ENCODE assay signal across 28 cellular contexts in the genomic region with DNA sequence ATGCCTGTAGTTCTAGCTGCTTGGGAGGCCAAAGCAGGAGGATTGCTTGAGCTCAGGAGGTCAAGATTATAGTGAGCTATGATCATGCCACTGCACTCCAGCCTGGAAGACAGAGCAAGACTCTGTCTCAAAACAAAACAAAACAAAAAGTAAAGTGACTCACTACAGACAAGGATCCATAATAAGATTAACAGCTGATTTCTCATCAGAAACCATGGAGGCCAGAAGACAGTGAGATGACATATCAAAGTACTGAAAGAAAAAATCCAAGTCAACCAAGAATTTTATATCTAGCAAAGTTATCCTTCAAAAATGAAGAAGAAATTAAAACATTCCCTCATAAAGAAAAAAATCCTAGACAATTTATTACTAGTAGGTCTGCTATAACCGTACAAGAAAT.
"Had no signal": no experiment of that assay in that cellular context is flagged by ENCODE, and none has a peak within 500 bp of the region (broad histone marks: within the 10 kb centered on the region; RNA-seq: fewer than 3 reads in every experiment).

No MANE protein-coding gene starts in this region.

- H3K36me3 ChIP-seq: brain microvascular endothelial cell, gastrocnemius medialis, heart left ventricle had no signal

- H3K36me3 Mint-ChIP-seq: activated CD4-positive, alpha-beta memory T cell treated with anti-CD3 and anti-CD28 coated beads for 36 hours had no signal

- H3K4me1 ChIP-seq: gastrocnemius medialis, heart left ventricle had no signal

- H3K4me3 Mint-ChIP-seq: activated CD4-positive, alpha-beta memory T cell treated with anti-CD3 and anti-CD28 coated beads for 36 hours; activated CD8-positive, alpha-beta memory T cell treated with anti-CD3 and anti-CD28 coated beads, Interleukin-2, amount 10 ng/mL, durations not matched to agents 7 days and 5 days; activated CD8-positive, alpha-beta T cell treated with anti-CD3 and anti-CD28 coated beads, Interleukin-2, amount 10 ng/mL, durations not matched to agents 7 days and 5 days; activated naive CD4-positive, alpha-beta T cell treated with anti-CD3 and anti-CD28 coated beads, Interleukin-2, amount 10 ng/mL, durations not matched to agents 7 days and 5 days; activated naive CD8-positive, alpha-beta T cell; activated T-helper 1 cell treated with anti-CD3 and anti-CD28 coated beads, Interleukin-12 subunit alpha, Interleukin-12 subunit beta, Interleukin-2, Interleukin-4 antibody, amounts not matched to agents 30 ng/mL and 10 ng/mL and 1 ng/mL, durations not matched to agents 14 hours and 24 hours and 36 hours; central memory CD8-positive, alpha-beta T cell; dendritic cell treated with granulocyte-macrophage colony-stimulating factor and Interleukin-4, amounts not matched to agents 40 ng/mL and 50 ng/mL, for 4 days; endodermal cell had no signal

- H3K27me3 Mint-ChIP-seq: activated CD4-positive, alpha-beta memory T cell treated with anti-CD3 and anti-CD28 coated beads for 36 hours; activated naive CD8-positive, alpha-beta T cell had no signal

- H3K27ac ChIP-seq: brain microvascular endothelial cell, coronary artery, dorsolateral prefrontal cortex, foreskin keratinocyte, gastrocnemius medialis, heart left ventricle had no signal

- H3K27ac Mint-ChIP-seq: activated CD4-positive, alpha-beta memory T cell treated with anti-CD3 and anti-CD28 coated beads for 36 hours; activated CD8-positive, alpha-beta memory T cell treated with anti-CD3 and anti-CD28 coated beads, Interleukin-2, amount 10 ng/mL, durations not matched to agents 7 days and 5 days; activated CD8-positive, alpha-beta T cell treated with anti-CD3 and anti-CD28 coated beads, Interleukin-2, amount 10 ng/mL, durations not matched to agents 7 days and 5 days; activated naive CD4-positive, alpha-beta T cell treated with anti-CD3 and anti-CD28 coated beads, Interleukin-2, amount 10 ng/mL, durations not matched to agents 7 days and 5 days; activated naive CD8-positive, alpha-beta T cell; activated T-helper 1 cell treated with anti-CD3 and anti-CD28 coated beads, Interleukin-12 subunit alpha, Interleukin-12 subunit beta, Interleukin-2, Interleukin-4 antibody, amounts not matched to agents 30 ng/mL and 10 ng/mL and 1 ng/mL, durations not matched to agents 14 hours and 24 hours and 36 hours; activated T-helper 2 cell treated with anti-CD3 and anti-CD28 coated beads, Interferon-gamma antibody, Interleukin-2, Interleukin-4, amounts not matched to agents 10 μg/mL and 5 μg/mL and 100 μg/mL, durations not matched to agents 14 hours and 24 hours and 36 hours; dendritic cell treated with granulocyte-macrophage colony-stimulating factor and Interleukin-4, amounts not matched to agents 40 ng/mL and 50 ng/mL, for 4 days; endodermal cell had no signal

- FAIRE-seq: astrocyte, bronchial epithelial cell had no signal

- H3K4me3 ChIP-seq: coronary artery, dorsolateral prefrontal cortex, gastrocnemius medialis, heart left ventricle had no signal

- DNase-seq: activated CD4-positive, alpha-beta memory T cell treated with anti-CD3 and anti-CD28 coated beads for 36 hours; activated CD4-positive, alpha-beta T cell treated with anti-CD3 and anti-CD28 coated beads for 48 hours; activated CD8-positive, alpha-beta memory T cell treated with anti-CD3 and anti-CD28 coated beads, Interleukin-2, amount 50 U/mL, for 4 hours; activated CD8-positive, alpha-beta T cell treated with anti-CD3 and anti-CD28 coated beads, Interleukin-2, amount 10 ng/mL, durations not matched to agents 7 days and 5 days; activated effector memory CD4-positive, alpha-beta T cell treated with anti-CD3 and anti-CD28 coated beads, Interleukin-2, amount 50 U/mL, for 16 hours; activated naive CD4-positive, alpha-beta T cell treated with anti-CD3 and anti-CD28 coated beads, Interleukin-2, amount 10 ng/mL, durations not matched to agents 7 days and 5 days; activated T-cell treated with anti-CD3 and anti-CD28 coated beads, Interleukin-2, amount 50 U/mL, for 1 hour; activated T-cell treated with anti-CD3 and anti-CD28 coated beads, Interleukin-2, amount 50 U/mL, for 48 hours; amniotic stem cell; anterior cingulate cortex; brain microvascular endothelial cell; dorsolateral prefrontal cortex; effector memory CD4-positive, alpha-beta T cell; endodermal cell; foreskin keratinocyte; gastrocnemius medialis; glutamatergic neuron; heart left ventricle; T-helper 2 cell had no signal

- H3K4me1 Mint-ChIP-seq: activated CD8-positive, alpha-beta memory T cell treated with anti-CD3 and anti-CD28 coated beads, Interleukin-2, amount 10 ng/mL, durations not matched to agents 7 days and 5 days; activated naive CD4-positive, alpha-beta T cell treated with anti-CD3 and anti-CD28 coated beads, Interleukin-2, amount 10 ng/mL, durations not matched to agents 7 days and 5 days; central memory CD8-positive, alpha-beta T cell; endodermal cell had no signal
